In the genomic region with DNA sequence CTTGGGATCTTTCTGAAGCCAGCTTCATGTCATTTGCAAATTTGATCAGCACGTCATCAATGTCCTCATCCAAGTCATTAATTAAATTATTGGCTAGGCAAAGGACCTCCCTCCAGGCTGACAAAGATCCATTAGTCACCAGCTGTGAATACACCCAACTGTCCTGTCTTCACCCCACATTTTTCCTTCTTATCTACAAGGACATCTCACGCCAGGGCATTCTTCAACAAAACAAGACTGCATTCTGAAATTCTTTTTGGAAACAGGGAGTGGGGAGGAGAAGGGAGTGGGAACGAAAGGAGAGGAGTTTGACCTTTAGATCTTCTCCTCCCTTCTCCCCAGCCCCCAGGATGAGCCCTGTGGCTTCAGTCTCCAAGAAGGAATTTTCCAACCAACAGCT, we compare ENCODE assay signal across 22 cellular contexts. TPM values are rescaled to one million over a fixed set of nuclear protein-coding genes. Genes with fewer than 3 reads are reported as not detected.
A peak's percentile ranks its signal among the peaks of the same experiment; 100 is the strongest.
DNase-seq lines count a peak whose midpoint lies in the region; ATAC-seq and TF ChIP-seq lines count a peak whose summit lies in the region.
"Had no signal": no experiment of that assay in that cellular context is flagged by ENCODE, and none has a peak within 500 bp of the region (broad histone marks: within the 10 kb centered on the region; RNA-seq: fewer than 3 reads in every experiment).

No MANE protein-coding gene starts in this region.

- peaks cover 8% of the 10 kb centered on the region for H3K36me3 Mint-ChIP-seq in Calu3 (ENCODE audit: insufficient read depth, unreplicated experiment)

- H3K27ac Mint-ChIP-seq in Calu3 (ENCODE audit: unreplicated experiment), result no peak overlapping the region

- peak overlapping the region; percentile 57 for H3K4me2 ChIP-seq in parathyroid adenoma (ENCODE audit: low read length)
- H3K4me2 ChIP-seq: SK-N-SH had no signal

- CTCF ChIA-PET in Calu3 (lab: Charles Lee), result no interaction called here

- H3K4me1 ChIP-seq in parathyroid adenoma, result peaks cover 17% of the 10 kb centered on the region

- H3K27ac ChIP-seq in parathyroid adenoma, result peak overlapping the region; percentile 87
- H3K27ac ChIP-seq: C4-2B had no signal

- no peak for ATAC-seq in GM18519 (IDR thresholded peaks at IDR 0.05; ENCODE audit: low FRiP score, unreplicated experiment)
- ATAC-seq in HG02970 (IDR thresholded peaks at IDR 0.05; ENCODE audit: low FRiP score, unreplicated experiment), result no peak
- ATAC-seq: PC-3 had no signal

- no peaks in the 10 kb centered on the region for H3K79me2 ChIP-seq in parathyroid adenoma

- no peak overlapping the region for H3K9ac ChIP-seq in parathyroid adenoma
- H3K9ac ChIP-seq: SK-N-SH had no signal

- peaks cover 21% of the 10 kb centered on the region for H3K27me3 Mint-ChIP-seq in Calu3 (ENCODE audit: unreplicated experiment)

- no peaks in the 10 kb centered on the region for H3K9me3 ChIP-seq in parathyroid adenoma (ENCODE audit: control insufficient read depth, low read length)
- H3K9me3 ChIP-seq: SK-N-SH had no signal

- peak; percentile 21 for DNase-seq in EL
- peak; percentile 74 for DNase-seq in amniotic epithelial cell (ENCODE audit: low read depth)
- DNase-seq in fibroblast of villous mesenchyme (ENCODE audit: low read depth), result peak; percentile 44
- DNase-seq in Calu3, result no peak
- no peak for DNase-seq in COLO829 (ENCODE audit: low spot score)
- DNase-seq: DND-41, GDM1, GOT3, NCI-H1436, NCI-H1930, NCI-H345, NCI-H524 treated with DMSO at 0.1 percent for 48 hours, PC-3, RPMI8226, SHP77 treated with DMSO at 0.1 percent for 48 hours, SK-N-SH had no signal

- no TSS peak for BruUV-seq in Calu3 (replicated peaks; lab: Mats Ljungman, UMichigan)

- H3K36me3 ChIP-seq in parathyroid adenoma (ENCODE audit: control insufficient read depth, insufficient read depth, low read length), result no peaks in the 10 kb centered on the region

- intact Hi-C loops in Calu3 (cut with micrococcal nuclease; ENCODE audit: unreplicated experiment), result loop anchor here (5.0 to 10.0 kb wide), 2 partner anchors 80 to 413 kb away; a partner anchor contains a TSS

- H3K27me3 ChIP-seq in parathyroid adenoma (ENCODE audit: control insufficient read depth, insufficient read depth, low read length), result no peaks in the 10 kb centered on the region

- H2AFZ ChIP-seq in parathyroid adenoma, result peak overlapping the region; percentile 74

- H3K4me3 ChIP-seq in fibroblast of villous mesenchyme (ENCODE audit: low read depth, low read length) (no peak overlapping the region), parathyroid adenoma (ENCODE audit: low read depth, low read length) (no peak overlapping the region)

- no peaks in the 10 kb centered on the region for H3K4me1 Mint-ChIP-seq in Calu3 (ENCODE audit: low read depth, unreplicated experiment)

- H3K4me3 Mint-ChIP-seq in Calu3 (ENCODE audit: low read depth, unreplicated experiment), result no peak overlapping the region

- no peak for TF ChIP-seq CTCF in fibroblast of villous mesenchyme (IDR thresholded peaks at IDR 0.05; ENCODE audit: insufficient read depth, low read depth, low read length)
- no peak for TF ChIP-seq CTCF in parathyroid adenoma (IDR thresholded peaks at IDR 0.05)
- no peak for TF ChIP-seq CTCF in Calu3 (IDR thresholded peaks at IDR 0.05; ENCODE audit: unreplicated experiment)

- no peaks in the 10 kb centered on the region for H3K9me3 Mint-ChIP-seq in Calu3 (ENCODE audit: low read depth, unreplicated experiment)

RNA-seq across cellular contexts. Expression of a gene that starts 32.7 kb away (rescaled TPM):
- total RNA-seq in fibroblast of villous mesenchyme (0.32 and 0.43 TPM in 2 replicates), Calu3 (2022) (2.1 and 2.3 TPM in 2 replicates)

RNA-seq across cellular contexts. Expression of a gene that starts 45.7 kb away (rescaled TPM):
- total RNA-seq in fibroblast of villous mesenchyme (not detected in 2 replicates), Calu3 (2022) (80.4 and 96.9 TPM in 2 replicates)
- total RNA-seq: A673, M059J, PC-3 had no signal

RNA-seq across cellular contexts. Expression of a gene that starts 58.9 kb away (rescaled TPM):
- 31.5 and 34.5 TPM in 2 replicates for total RNA-seq in fibroblast of villous mesenchyme
- 53.3 and 56.2 TPM in 2 replicates for total RNA-seq in Calu3 (2022)

Comparison
In these comparisons a context has a peak if more than half of its experiments do, and no peak if none do; other contexts are left out.
1. DNase-seq: peak in EL (single experiment), amniotic epithelial cell (single experiment) and fibroblast of villous mesenchyme (single experiment); none in Calu3 (single experiment) and COLO829 (single experiment).
2. RNA of a gene that starts 45.7 kb away (total RNA-seq): 80.4 to 96.9 TPM in Calu3; not detected in fibroblast of villous mesenchyme; every median in the first group is over 10 times any median in the second.